In genomic region chr11:85685820-85686459, GRCh38 we compare ENCODE assay signal across 1 cellular context.
TF ChIP-seq lines count a peak whose summit lies in the region.

Gene CCDC89 (minus strand): TSS chr11:85686195. CDS start chr11:85686130, 65 bp downstream.

TF ChIP-seq in HEK293, 187 proteins besides CTCF, POLR2A, EP300 and RAD21 (continued from another document):
- TF ChIP-seq PATZ1 (tag by site-specific recombination; IDR thresholded peaks at IDR 0.05) = 0 out of 2 replicates have a peak, but pooled peaks have one; percentile 27
- TF ChIP-seq ZNF596 (tag by site-specific recombination; IDR thresholded peaks at IDR 0.05) = no peak
- no peak for TF ChIP-seq ZBTB1 (tag by site-specific recombination; IDR thresholded peaks at IDR 0.05)
- 0 out of 2 replicates have a peak, but pooled peaks have one; percentile 13 for TF ChIP-seq SP3 (tag by site-specific recombination; IDR thresholded peaks at IDR 0.05)
- no peak for TF ChIP-seq ZNF114 (tag by site-specific recombination; IDR thresholded peaks at IDR 0.05)
- no peak for TF ChIP-seq ZNF548 (tag by site-specific recombination; IDR thresholded peaks at IDR 0.05)
- TF ChIP-seq ZBTB17 (tag by site-specific recombination; IDR thresholded peaks at IDR 0.05) = peak; percentile 90
- TF ChIP-seq ZNF530 (tag by site-specific recombination; IDR thresholded peaks at IDR 0.05; ENCODE audit: low read depth) = no peak
- TF ChIP-seq ZNF133 (tag by site-specific recombination; IDR thresholded peaks at IDR 0.05) = no peak
- no peak for TF ChIP-seq ZNF266 (tag by site-specific recombination; IDR thresholded peaks at IDR 0.05; ENCODE audit: low read depth)
- peak; percentile 100 for TF ChIP-seq MZF1 (tag by site-specific recombination; IDR thresholded peaks at IDR 0.05; ENCODE audit: borderline replicate concordance)
- no peak for TF ChIP-seq ZNF138 (tag by site-specific recombination; IDR thresholded peaks at IDR 0.05; ENCODE audit: borderline replicate concordance)
- peak; percentile 99; the same call in 1 of the 2 replicates for TF ChIP-seq ZBTB6 (tag by site-specific recombination; IDR thresholded peaks at IDR 0.05)
- TF ChIP-seq ZNF221 (tag by site-specific recombination; IDR thresholded peaks at IDR 0.05; ENCODE audit: borderline replicate concordance) = no peak
- no peak for TF ChIP-seq ZNF664 (tag by site-specific recombination; IDR thresholded peaks at IDR 0.05)
- no peak for TF ChIP-seq ZNF626 (tag by site-specific recombination; IDR thresholded peaks at IDR 0.05)
- no peak for TF ChIP-seq ZNF18 (tag by site-specific recombination; IDR thresholded peaks at IDR 0.05)
- TF ChIP-seq ZNF488 (tag by site-specific recombination; IDR thresholded peaks at IDR 0.05) = no peak
- TF ChIP-seq ZNF843 (tag by site-specific recombination; IDR thresholded peaks at IDR 0.05) = no peak
- TF ChIP-seq ZBTB11 (tag by site-specific recombination; conservative IDR thresholded peaks at IDR 0.05; ENCODE audit: low read depth) = no peak
- TF ChIP-seq GLIS2 (tag by site-specific recombination; IDR thresholded peaks at IDR 0.05) = peak; percentile 38
